ENCODE assay signal across 17 cellular contexts in the genomic region with DNA sequence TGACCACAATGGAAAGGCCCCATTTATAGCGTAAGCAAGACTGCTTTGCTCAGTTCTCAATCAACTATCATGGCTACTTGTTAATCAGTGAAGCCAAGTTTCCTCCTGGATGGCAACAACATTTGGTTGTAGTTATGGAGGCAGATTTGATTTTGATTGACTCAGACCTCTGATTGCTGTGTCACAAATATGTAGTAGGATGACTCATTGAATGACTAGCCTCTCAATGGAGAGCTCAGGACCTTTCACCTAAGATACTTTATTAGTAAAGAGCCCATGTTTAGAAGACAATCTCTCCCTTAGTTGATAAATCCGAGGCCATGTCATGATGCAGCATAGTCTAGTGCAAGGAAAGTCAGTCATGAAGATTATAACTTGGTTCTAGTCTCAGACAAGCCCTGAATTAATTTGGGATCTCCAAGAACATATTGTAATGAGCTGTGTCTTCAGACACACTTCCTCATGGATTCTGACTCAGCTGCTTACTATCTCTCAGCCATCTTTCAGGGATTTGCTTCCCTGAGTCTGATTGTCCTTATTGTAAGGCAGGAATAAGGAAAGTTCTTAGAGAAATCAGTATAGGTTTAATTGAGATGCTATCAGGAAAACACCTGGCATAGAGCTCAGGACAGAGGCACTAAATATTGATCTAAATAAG.
DNase-seq lines count a peak whose midpoint lies in the region; ATAC-seq and TF ChIP-seq lines count a peak whose summit lies in the region.
"Had no signal": no experiment of that assay in that cellular context is flagged by ENCODE, and none has a peak within 500 bp of the region (broad histone marks: within the 10 kb centered on the region; RNA-seq: fewer than 3 reads in every experiment).

No MANE protein-coding gene starts in this region.

- no peak for TF ChIP-seq POLR2A in Peyer's patch (IDR thresholded peaks at IDR 0.05)
- TF ChIP-seq POLR2A in esophagus muscularis mucosa (IDR thresholded peaks at IDR 0.05; ENCODE audit: low read depth), result no peak

- ATAC-seq in left ventricle myocardium superior, result no peak
- ATAC-seq: GM12878, K562 had no signal

- BruUV-seq in mammary epithelial cell (replicated peaks; lab: Mats Ljungman, UMichigan), result no TSS peak

- in situ Hi-C loops in mammary epithelial cell (cut with MboI; ENCODE audit: low sequenced_read_pairs in 2 of 2), result no loop called here

- no peak for TF ChIP-seq EP300 in esophagus muscularis mucosa (IDR thresholded peaks at IDR 0.05)

- H3K9ac ChIP-seq in mammary epithelial cell (ENCODE audit: insufficient read depth, low read length), result no peak overlapping the region
- H3K9ac ChIP-seq: BLaER1 had no signal

- no peak overlapping the region for H2AFZ ChIP-seq in mammary epithelial cell (ENCODE audit: low read depth, low read length)

- TF ChIP-seq CTCF in foreskin fibroblast (IDR thresholded peaks at IDR 0.05; ENCODE audit: low read depth, low read length), result no peak
- no peak for TF ChIP-seq CTCF in mammary epithelial cell (conservative IDR thresholded peaks at IDR 0.05 in 1 of 2, IDR thresholded peaks at IDR 0.05 in 1 of 2; ENCODE audit: extremely low read depth in 1 of 2, insufficient read depth in 1 of 2, low read depth in 1 of 2, low read length in 2 of 2)
- no peak for TF ChIP-seq CTCF in Peyer's patch (IDR thresholded peaks at IDR 0.05)
- TF ChIP-seq CTCF in esophagus muscularis mucosa (IDR thresholded peaks at IDR 0.05), result no peak

- no peak overlapping the region for H3K27ac ChIP-seq in mammary epithelial cell (ENCODE audit: insufficient read depth, low read depth, low read length)
- H3K27ac ChIP-seq in Peyer's patch, result no peak overlapping the region
- no peak overlapping the region for H3K27ac ChIP-seq in esophagus muscularis mucosa (replicated peaks in 1 of 4)
- H3K27ac ChIP-seq: 22Rv1, BLaER1 had no signal

- H3K27me3 ChIP-seq in mammary epithelial cell (ENCODE audit: insufficient read depth, low read length), result no peaks in the 10 kb centered on the region
- no peaks in the 10 kb centered on the region for H3K27me3 ChIP-seq in Peyer's patch
- H3K27me3 ChIP-seq in esophagus muscularis mucosa, result no peaks in the 10 kb centered on the region
- H3K27me3 ChIP-seq: BLaER1 had no signal

- H3K79me2 ChIP-seq in mammary epithelial cell (ENCODE audit: insufficient read depth, low read length), result no peaks in the 10 kb centered on the region

- H3K36me3 ChIP-seq in mammary epithelial cell (ENCODE audit: insufficient read depth, low read length), result no peaks in the 10 kb centered on the region
- no peaks in the 10 kb centered on the region for H3K36me3 ChIP-seq in Peyer's patch
- H3K36me3 ChIP-seq in esophagus muscularis mucosa, result no peaks in the 10 kb centered on the region
- H3K36me3 ChIP-seq: BLaER1 had no signal

- intact Hi-C loops in mammary epithelial cell (cut with micrococcal nuclease), result no loop called here
- intact Hi-C loops in esophagus muscularis mucosa (cut with DNase I), result no loop called here
- intact Hi-C loops in left ventricle myocardium superior (cut with micrococcal nuclease), result no loop called here

- dilution Hi-C loops in mammary epithelial cell (cut with HindIII; ENCODE audit: low sequenced_read_pairs), result no loop called here

- H4K20me1 ChIP-seq in mammary epithelial cell (ENCODE audit: insufficient read depth, low read length), result no peaks in the 10 kb centered on the region
- H4K20me1 ChIP-seq: BLaER1 had no signal

- H3K4me1 ChIP-seq in mammary epithelial cell (ENCODE audit: insufficient read depth, low read length) (no peaks in the 10 kb centered on the region), Peyer's patch (no peaks in the 10 kb centered on the region), esophagus muscularis mucosa (no peaks in the 10 kb centered on the region)
- H3K4me1 ChIP-seq: BLaER1 had no signal

- H3K4me3 ChIP-seq in foreskin fibroblast (ENCODE audit: low read depth in 1 of 2, low read length in 2 of 2) (no peak overlapping the region), mammary epithelial cell (replicated peaks in 1 of 3; ENCODE audit: insufficient read depth in 1 of 3, low read depth in 2 of 3, low read length in 3 of 3) (no peak overlapping the region), Peyer's patch (no peak overlapping the region), esophagus muscularis mucosa (no peak overlapping the region)
- H3K4me3 ChIP-seq: BLaER1, GM12878, K562 had no signal

- peaks cover 4% of the 10 kb centered on the region for H3K9me3 ChIP-seq in mammary epithelial cell (replicated peaks; ENCODE audit: insufficient read depth, low read length)
- no peaks in the 10 kb centered on the region for H3K9me3 ChIP-seq in Peyer's patch
- peaks cover 0 to 6% (median 0%) of the 10 kb centered on the region in 4 donors for H3K9me3 ChIP-seq in esophagus muscularis mucosa
- H3K9me3 ChIP-seq: BLaER1 had no signal

- no peak overlapping the region for H3K4me2 ChIP-seq in mammary epithelial cell (ENCODE audit: insufficient read depth, low read depth, low read length)
- H3K4me2 ChIP-seq: BLaER1 had no signal

- 24% methylated on average over 2 of the region's 2 CpGs for WGBS in mammary epithelial cell (ENCODE audit: low coverage, missing lambda C conversion rate)
- 84% methylated on average over 2 of the region's 2 CpGs for WGBS in esophagus muscularis mucosa

- CTCF ChIA-PET in mammary epithelial cell (lab: Charles Lee; ENCODE audit: low non-redundant PET), result no interaction called here

- peak; percentile 46 for DNase-seq in DMS53 (lab: John Stamatoyannopoulos, UW)
- no peak for DNase-seq in DMS53 treated with DMSO at 0.1 percent for 48 hours (lab: John Stamatoyannopoulos, UW; ENCODE audit: unreplicated experiment)
- DNase-seq in RPMI7951 (ENCODE audit: low read depth), result peak; percentile 11
- DNase-seq in foreskin fibroblast, result peak; percentile 19 to 62
- DNase-seq in mammary epithelial cell, result no peak
- DNase-seq in Peyer's patch, result no peak
- no peak for DNase-seq in esophagus muscularis mucosa (ENCODE audit: extremely low spot score)
- DNase-seq in left ventricle myocardium superior, result no peak
- DNase-seq: CD8-positive, alpha-beta memory T cell; H7; NCI-H1048; NCI-H1694; SIG-M5 had no signal

Comparison
In these comparisons a context has a peak if more than half of its experiments do, and no peak if none do; other contexts are left out.
1. DNase-seq: peak in DMS53 (single experiment), RPMI7951 (single experiment) and foreskin fibroblast (2 of 2); none in DMS53 treated with DMSO at 0.1 percent for 48 hours (single experiment), mammary epithelial cell (single experiment), Peyer's patch (0 of 3), esophagus muscularis mucosa (single experiment) and left ventricle myocardium superior (single experiment).